In genomic region chr17:34797724-34798123, GRCh38 we compare ENCODE assay signal across 10 cellular contexts.
DNase-seq lines count a peak whose midpoint lies in the region; TF ChIP-seq lines count a peak whose summit lies in the region.
"Had no signal": no experiment of that assay in that cellular context is flagged by ENCODE, and none has a peak within 500 bp of the region (broad histone marks: within the 10 kb centered on the region; RNA-seq: fewer than 3 reads in every experiment).

No MANE protein-coding gene starts in this region.

- no peak overlapping the region for H3K4me3 ChIP-seq in fibroblast of the aortic adventitia (ENCODE audit: low read depth, low read length)
- H3K4me3 ChIP-seq: heart right ventricle had no signal

- peak; percentile 19 for DNase-seq in DMS 273 (lab: John Stamatoyannopoulos, UW; ENCODE audit: unreplicated experiment)
- no peak for DNase-seq in DMS 273 treated with DMSO at 0.1 percent for 48 hours (lab: John Stamatoyannopoulos, UW)
- DNase-seq in SW480 (ENCODE audit: low spot score): peak; percentile 12
- peak; percentile 23 for DNase-seq in fibroblast of the aortic adventitia (ENCODE audit: low read depth)
- DNase-seq in stimulated activated CD4-positive, alpha-beta T cell treated with anti-CD3 and anti-CD28 coated beads, Interleukin-4, amount 100 ng/mL, for 1 hour: peak; percentile 14
- DNase-seq in NCI-H146 treated with DMSO at 0.1 percent for 48 hours (lab: John Stamatoyannopoulos, UW; ENCODE audit: unreplicated experiment): no peak
- DNase-seq in amygdala (lab: John Stamatoyannopoulos, UW): no peak
- no peak for DNase-seq in HCEC 1CT
- DNase-seq: NCI-H1105 treated with DMSO at 0.1 percent for 48 hours had no signal

- TF ChIP-seq CTCF in fibroblast of the aortic adventitia (IDR thresholded peaks at IDR 0.05; ENCODE audit: insufficient read depth, low read length): no peak

Comparison
In these comparisons a context has a peak if more than half of its experiments do, and no peak if none do; other contexts are left out.
1. DNase-seq: peak in DMS 273 (single experiment), SW480 (single experiment), fibroblast of the aortic adventitia (single experiment) and stimulated activated CD4-positive, alpha-beta T cell treated with anti-CD3 and anti-CD28 coated beads, Interleukin-4, amount 100 ng/mL, for 1 hour (single experiment); none in DMS 273 treated with DMSO at 0.1 percent for 48 hours (single experiment), NCI-H146 treated with DMSO at 0.1 percent for 48 hours (single experiment), amygdala (0 of 56) and HCEC 1CT (single experiment).